Comparison of ENCODE assay signal across 17 cellular contexts in genomic region chr5:148734518-148734917, GRCh38.
"Had no signal": no experiment of that assay in that cellular context is flagged by ENCODE, and none has a peak within 500 bp of the region (broad histone marks: within the 10 kb centered on the region; RNA-seq: fewer than 3 reads in every experiment).

No MANE protein-coding gene starts in this region.

- H3K27me3 ChIP-seq: cardiac muscle cell, esophagus muscularis mucosa, left lung, pancreas, tibial artery, uterus had no signal

- H3K4me3 ChIP-seq: cardiac muscle cell, esophagus muscularis mucosa, left lung, mucosa of descending colon, pancreas, tibial artery, uterus had no signal

- ATAC-seq: activated CD8-positive, alpha-beta T cell treated with anti-CD3 and anti-CD28 coated beads for 36 hours; activated T-cell treated with anti-CD3 and anti-CD28 coated beads, Interleukin-2, amount 50 U/mL, for 4 hours; mucosa of descending colon; naive thymus-derived CD4-positive, alpha-beta T cell; stimulated activated naive B cell treated with anti-CD40 and anti-IgM and Interleukin-4, amounts not matched to agents 10 μg/mL and 1 μg/mL and 100 μg/mL, for 72 hours had no signal

- H3K27ac ChIP-seq: cardiac muscle cell, esophagus muscularis mucosa, left lung, pancreas, tibial artery, uterus had no signal

- DNase-seq: activated B cell treated with CpG ODN at 0.5 μM for 24 hours; activated CD4-positive, alpha-beta T cell treated with anti-CD3 and anti-CD28 coated beads for 48 hours; activated CD8-positive, alpha-beta T cell treated with anti-CD3 and anti-CD28 coated beads for 36 hours; activated effector memory CD4-positive, alpha-beta T cell treated with Interleukin-2 at 50 U/mL for 16 hours; activated naive CD4-positive, alpha-beta T cell treated with anti-CD3 and anti-CD28 coated beads, Interleukin-2, amount 50 U/mL, for 16 hours; activated T-cell treated with anti-CD3 and anti-CD28 coated beads, Interleukin-2, amount 50 U/mL, for 4 hours; hippocampal formation; left lung; mucosa of descending colon; naive thymus-derived CD4-positive, alpha-beta T cell; pancreas; stimulated activated CD4-positive, alpha-beta T cell treated with anti-CD3 and anti-CD28 coated beads, Interleukin-4, amount 100 ng/mL, for 1 hour; stimulated activated naive B cell treated with anti-CD40 and anti-IgM and Interleukin-4, amounts not matched to agents 10 μg/mL and 1 μg/mL and 100 μg/mL, for 72 hours; tibial artery; uterus had no signal

- H3K9me3 ChIP-seq: esophagus muscularis mucosa, left lung, mucosa of descending colon, pancreas, tibial artery, uterus had no signal

- H3K36me3 ChIP-seq: cardiac muscle cell, esophagus muscularis mucosa, left lung, pancreas, tibial artery, uterus had no signal
